In the genomic region with DNA sequence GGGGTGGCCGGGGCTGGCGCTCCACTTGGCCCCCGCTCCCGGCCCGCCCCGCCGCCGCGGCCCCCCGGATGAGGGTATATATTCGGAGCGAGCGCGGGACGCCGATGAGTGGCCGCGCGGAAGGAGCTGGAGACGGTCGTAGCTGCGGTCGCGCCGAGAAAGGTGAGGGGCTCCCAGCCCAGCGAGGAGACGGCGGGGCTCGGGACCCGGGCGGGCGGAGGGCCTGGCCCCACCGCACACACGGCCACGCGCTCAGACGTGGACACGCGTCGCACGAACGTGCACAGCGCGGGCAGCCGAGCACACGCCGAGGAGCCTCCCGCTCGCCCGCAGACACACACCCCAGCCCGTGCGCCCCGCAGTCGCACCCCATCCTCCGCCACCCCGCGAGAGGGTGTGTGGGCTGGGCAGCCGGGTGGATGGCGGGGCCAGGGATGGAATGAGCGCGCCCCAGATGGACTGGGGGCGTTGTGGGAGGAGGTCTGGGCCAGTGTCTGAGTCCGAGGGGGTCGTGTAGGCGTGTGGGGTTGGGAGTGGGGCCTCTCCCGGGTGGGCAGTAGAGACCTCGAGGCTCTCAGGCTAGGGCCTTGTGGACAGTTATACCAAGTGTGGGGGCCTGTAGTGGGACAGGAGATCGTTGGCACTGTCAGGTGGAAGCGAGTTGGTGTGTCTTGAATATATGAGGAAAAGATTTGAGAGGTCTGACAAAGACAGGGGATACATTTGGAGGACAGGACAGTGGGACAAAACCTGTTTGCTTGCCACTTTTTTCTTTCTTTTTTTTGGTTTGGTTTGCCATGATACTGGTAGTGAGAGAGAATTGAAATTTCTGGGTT, we compare ENCODE assay signal across 1 cellular context.
TF ChIP-seq lines count a peak whose summit lies in the region.

UAP1 (plus strand) TSS at position 107 of the 836 bp plus-strand sequence. CDS start 4,347 bp downstream, outside the sequence.

TF ChIP-seq in HepG2, 621 proteins besides CTCF, POLR2A, EP300 and RAD21 (continued from another document and continues in another):
- TF ChIP-seq REST (IDR thresholded peaks at IDR 0.05; ENCODE audit: borderline replicate concordance in 1 of 2, low read depth in 1 of 2, low read length in 2 of 2) (peak in 1 of 2 experiments; percentile 34; a peak in 1 of 4 replicates), RCOR2 (CRISPR knock-in tag; IDR thresholded peaks at IDR 0.05) (no peak), MTF1 (CRISPR knock-in tag; IDR thresholded peaks at IDR 0.05) (no peak), ZNF367 (CRISPR knock-in tag; IDR thresholded peaks at IDR 0.05; ENCODE audit: borderline replicate concordance) (no peak), ZNF780A (CRISPR knock-in tag; IDR thresholded peaks at IDR 0.05) (peak; percentile 36; the same call in 1 of the 2 replicates), MBNL3 (CRISPR knock-in tag; conservative IDR thresholded peaks at IDR 0.05) (no peak), ZSCAN21 (CRISPR knock-in tag; IDR thresholded peaks at IDR 0.05; ENCODE audit: borderline replicate concordance) (peak; percentile 83), REL (CRISPR knock-in tag; conservative IDR thresholded peaks at IDR 0.05) (peak; percentile 86; the same call in 1 of the 2 replicates), ZNF350 (CRISPR knock-in tag; IDR thresholded peaks at IDR 0.05; ENCODE audit: borderline replicate concordance, low read depth) (no peak), MED8 (CRISPR knock-in tag; IDR thresholded peaks at IDR 0.05; ENCODE audit: insufficient replicate concordance) (peak; percentile 77), E2F5 (CRISPR knock-in tag; conservative IDR thresholded peaks at IDR 0.05) (0 out of 2 replicates have a peak, but pooled peaks have one; percentile 20), ZNF224 (CRISPR knock-in tag; IDR thresholded peaks at IDR 0.05) (no peak), ZNF234 (CRISPR knock-in tag; conservative IDR thresholded peaks at IDR 0.05) (no peak), PREB (CRISPR knock-in tag; IDR thresholded peaks at IDR 0.05) (no peak), PRMT3 (CRISPR knock-in tag; IDR thresholded peaks at IDR 0.05; ENCODE audit: borderline replicate concordance, low read depth) (no peak; the same call in 1 of the 2 replicates), JUN (CRISPR knock-in tag; IDR thresholded peaks at IDR 0.05) (no peak), ZNF513 (CRISPR knock-in tag; conservative IDR thresholded peaks at IDR 0.05) (no peak), HNRNPLL (IDR thresholded peaks at IDR 0.05; ENCODE audit: low read depth, low read length, poor library complexity, severe bottlenecking) (peak; percentile 1), XBP1 (CRISPR knock-in tag; IDR thresholded peaks at IDR 0.05) (no peak), GTF3A (CRISPR knock-in tag; conservative IDR thresholded peaks at IDR 0.05) (no peak), ZBTB38 (CRISPR knock-in tag; IDR thresholded peaks at IDR 0.05) (peak; percentile 82), RXRA (CRISPR knock-in tag; IDR thresholded peaks at IDR 0.05) (no peak), AGO2 (optimal IDR thresholded peaks at IDR 0.05; ENCODE audit: low read depth, low read length) (peak; percentile 53), GPBP1L1 (CRISPR knock-in tag; IDR thresholded peaks at IDR 0.05) (no peak), SRSF1 (optimal IDR thresholded peaks at IDR 0.05; ENCODE audit: low read depth, low read length) (no peak), TRIM24 (CRISPR knock-in tag; IDR thresholded peaks at IDR 0.05) (no peak), ZNF446 (CRISPR knock-in tag; IDR thresholded peaks at IDR 0.05) (no peak), ZSCAN12 (CRISPR knock-in tag; IDR thresholded peaks at IDR 0.05) (no peak), ZFP41 (CRISPR knock-in tag; IDR thresholded peaks at IDR 0.05; ENCODE audit: borderline replicate concordance) (no peak), SP140L (CRISPR knock-in tag; IDR thresholded peaks at IDR 0.05; ENCODE audit: borderline replicate concordance) (no peak), RXRB (CRISPR knock-in tag; IDR thresholded peaks at IDR 0.05; ENCODE audit: borderline replicate concordance) (no peak), SMYD3 (CRISPR knock-in tag; IDR thresholded peaks at IDR 0.05) (peak; percentile 32; the same call in 1 of the 2 replicates)
- TF ChIP-seq, protein P1, sequence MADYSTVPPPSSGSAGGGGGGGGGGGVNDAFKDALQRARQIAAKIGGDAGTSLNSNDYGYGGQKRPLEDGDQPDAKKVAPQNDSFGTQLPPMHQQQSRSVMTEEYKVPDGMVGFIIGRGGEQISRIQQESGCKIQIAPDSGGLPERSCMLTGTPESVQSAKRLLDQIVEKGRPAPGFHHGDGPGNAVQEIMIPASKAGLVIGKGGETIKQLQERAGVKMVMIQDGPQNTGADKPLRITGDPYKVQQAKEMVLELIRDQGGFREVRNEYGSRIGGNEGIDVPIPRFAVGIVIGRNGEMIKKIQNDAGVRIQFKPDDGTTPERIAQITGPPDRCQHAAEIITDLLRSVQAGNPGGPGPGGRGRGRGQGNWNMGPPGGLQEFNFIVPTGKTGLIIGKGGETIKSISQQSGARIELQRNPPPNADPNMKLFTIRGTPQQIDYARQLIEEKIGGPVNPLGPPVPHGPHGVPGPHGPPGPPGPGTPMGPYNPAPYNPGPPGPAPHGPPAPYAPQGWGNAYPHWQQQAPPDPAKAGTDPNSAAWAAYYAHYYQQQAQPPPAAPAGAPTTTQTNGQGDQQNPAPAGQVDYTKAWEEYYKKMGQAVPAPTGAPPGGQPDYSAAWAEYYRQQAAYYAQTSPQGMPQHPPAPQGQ (CRISPR knock-in tag; IDR thresholded peaks at IDR 0.05; ENCODE audit: borderline replicate concordance) = no peak
- TF ChIP-seq, protein P2, sequence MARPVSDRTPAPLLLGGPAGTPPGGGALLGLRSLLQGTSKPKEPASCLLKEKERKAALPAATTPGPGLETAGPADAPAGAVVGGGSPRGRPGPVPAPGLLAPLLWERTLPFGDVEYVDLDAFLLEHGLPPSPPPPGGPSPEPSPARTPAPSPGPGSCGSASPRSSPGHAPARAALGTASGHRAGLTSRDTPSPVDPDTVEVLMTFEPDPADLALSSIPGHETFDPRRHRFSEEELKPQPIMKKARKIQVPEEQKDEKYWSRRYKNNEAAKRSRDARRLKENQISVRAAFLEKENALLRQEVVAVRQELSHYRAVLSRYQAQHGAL (CRISPR knock-in tag; IDR thresholded peaks at IDR 0.05; ENCODE audit: not compliant biosample characterization) = no peak
- TF ChIP-seq, protein P3, sequence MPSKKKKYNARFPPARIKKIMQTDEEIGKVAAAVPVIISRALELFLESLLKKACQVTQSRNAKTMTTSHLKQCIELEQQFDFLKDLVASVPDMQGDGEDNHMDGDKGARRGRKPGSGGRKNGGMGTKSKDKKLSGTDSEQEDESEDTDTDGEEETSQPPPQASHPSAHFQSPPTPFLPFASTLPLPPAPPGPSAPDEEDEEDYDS (CRISPR knock-in tag; IDR thresholded peaks at IDR 0.05) = peak; percentile 76; the same call in 1 of the 2 replicates
- TF ChIP-seq, protein P4, sequence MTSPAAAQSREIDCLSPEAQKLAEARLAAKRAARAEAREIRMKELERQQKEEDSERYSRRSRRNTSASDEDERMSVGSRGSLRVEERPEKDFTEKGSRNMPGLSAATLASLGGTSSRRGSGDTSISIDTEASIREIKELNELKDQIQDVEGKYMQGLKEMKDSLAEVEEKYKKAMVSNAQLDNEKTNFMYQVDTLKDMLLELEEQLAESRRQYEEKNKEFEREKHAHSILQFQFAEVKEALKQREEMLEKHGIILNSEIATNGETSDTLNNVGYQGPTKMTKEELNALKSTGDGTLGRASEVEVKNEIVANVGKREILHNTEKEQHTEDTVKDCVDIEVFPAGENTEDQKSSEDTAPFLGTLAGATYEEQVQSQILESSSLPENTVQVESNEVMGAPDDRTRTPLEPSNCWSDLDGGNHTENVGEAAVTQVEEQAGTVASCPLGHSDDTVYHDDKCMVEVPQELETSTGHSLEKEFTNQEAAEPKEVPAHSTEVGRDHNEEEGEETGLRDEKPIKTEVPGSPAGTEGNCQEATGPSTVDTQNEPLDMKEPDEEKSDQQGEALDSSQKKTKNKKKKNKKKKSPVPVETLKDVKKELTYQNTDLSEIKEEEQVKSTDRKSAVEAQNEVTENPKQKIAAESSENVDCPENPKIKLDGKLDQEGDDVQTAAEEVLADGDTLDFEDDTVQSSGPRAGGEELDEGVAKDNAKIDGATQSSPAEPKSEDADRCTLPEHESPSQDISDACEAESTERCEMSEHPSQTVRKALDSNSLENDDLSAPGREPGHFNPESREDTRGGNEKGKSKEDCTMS (CRISPR knock-in tag; conservative IDR thresholded peaks at IDR 0.05) = no peak
- TF ChIP-seq, protein P5, sequence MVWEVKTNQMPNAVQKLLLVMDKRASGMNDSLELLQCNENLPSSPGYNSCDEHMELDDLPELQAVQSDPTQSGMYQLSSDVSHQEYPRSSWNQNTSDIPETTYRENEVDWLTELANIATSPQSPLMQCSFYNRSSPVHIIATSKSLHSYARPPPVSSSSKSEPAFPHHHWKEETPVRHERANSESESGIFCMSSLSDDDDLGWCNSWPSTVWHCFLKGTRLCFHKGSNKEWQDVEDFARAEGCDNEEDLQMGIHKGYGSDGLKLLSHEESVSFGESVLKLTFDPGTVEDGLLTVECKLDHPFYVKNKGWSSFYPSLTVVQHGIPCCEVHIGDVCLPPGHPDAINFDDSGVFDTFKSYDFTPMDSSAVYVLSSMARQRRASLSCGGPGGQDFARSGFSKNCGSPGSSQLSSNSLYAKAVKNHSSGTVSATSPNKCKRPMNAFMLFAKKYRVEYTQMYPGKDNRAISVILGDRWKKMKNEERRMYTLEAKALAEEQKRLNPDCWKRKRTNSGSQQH (CRISPR knock-in tag; IDR thresholded peaks at IDR 0.05; ENCODE audit: low read depth) = 0 out of 2 replicates have a peak, but pooled peaks have one; percentile 33
- TF ChIP-seq, protein P6, sequence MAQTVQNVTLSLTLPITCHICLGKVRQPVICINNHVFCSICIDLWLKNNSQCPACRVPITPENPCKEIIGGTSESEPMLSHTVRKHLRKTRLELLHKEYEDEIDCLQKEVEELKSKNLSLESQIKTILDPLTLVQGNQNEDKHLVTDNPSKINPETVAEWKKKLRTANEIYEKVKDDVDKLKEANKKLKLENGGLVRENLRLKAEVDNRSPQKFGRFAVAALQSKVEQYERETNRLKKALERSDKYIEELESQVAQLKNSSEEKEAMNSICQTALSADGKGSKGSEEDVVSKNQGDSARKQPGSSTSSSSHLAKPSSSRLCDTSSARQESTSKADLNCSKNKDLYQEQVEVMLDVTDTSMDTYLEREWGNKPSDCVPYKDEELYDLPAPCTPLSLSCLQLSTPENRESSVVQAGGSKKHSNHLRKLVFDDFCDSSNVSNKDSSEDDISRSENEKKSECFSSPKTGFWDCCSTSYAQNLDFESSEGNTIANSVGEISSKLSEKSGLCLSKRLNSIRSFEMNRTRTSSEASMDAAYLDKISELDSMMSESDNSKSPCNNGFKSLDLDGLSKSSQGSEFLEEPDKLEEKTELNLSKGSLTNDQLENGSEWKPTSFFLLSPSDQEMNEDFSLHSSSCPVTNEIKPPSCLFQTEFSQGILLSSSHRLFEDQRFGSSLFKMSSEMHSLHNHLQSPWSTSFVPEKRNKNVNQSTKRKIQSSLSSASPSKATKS (CRISPR knock-in tag; IDR thresholded peaks at IDR 0.05) = no peak
